ENCODE assay signal across 10 cellular contexts in genomic region chr16:66629856-66630255, GRCh38. TPM values are rescaled to one million over a fixed set of nuclear protein-coding genes. Genes with fewer than 3 reads are reported as not detected.
"Had no signal": no experiment of that assay in that cellular context is flagged by ENCODE, and none has a peak within 500 bp of the region (broad histone marks: within the 10 kb centered on the region; RNA-seq: fewer than 3 reads in every experiment).

No MANE protein-coding gene starts in this region.

- H3K4me3 ChIP-seq: GM23338, HAP-1, K562 had no signal

- H2AFZ ChIP-seq: GM23338 had no signal

- H3K4me2 ChIP-seq: GM23338 had no signal

- H3K9me3 ChIP-seq: HAP-1 had no signal

- H3K27ac ChIP-seq: HL-60 had no signal

- DNase-seq: HFFc6, IMR-90 had no signal

- FAIRE-seq: H1, H54 had no signal

- ATAC-seq: GM23338, HCT116, K562 had no signal

RNA-seq across cellular contexts. Expression of gene CMTM2, which starts 50.6 kb away (rescaled TPM):
- total RNA-seq: GM23338, H1, HFFc6, HT1080, IMR-90, K562 had no signal
- polyA plus RNA-seq: GM23338, H1, IMR-90, K562 had no signal
